Comparison of ENCODE assay signal across 15 cellular contexts in genomic region chrX:119676949-119677653, GRCh38. TPM values are rescaled to one million over a fixed set of nuclear protein-coding genes. Genes with fewer than 3 reads are reported as not detected.
DNase-seq lines count a peak whose midpoint lies in the region; ATAC-seq, FAIRE-seq and TF ChIP-seq lines count a peak whose summit lies in the region.
"Had no signal": no experiment of that assay in that cellular context is flagged by ENCODE, and none has a peak within 500 bp of the region (broad histone marks: within the 10 kb centered on the region; RNA-seq: fewer than 3 reads in every experiment).

No MANE protein-coding gene starts in this region.

- H3K27me3 ChIP-seq in BLaER1 treated with 17β-estradiol and CSF1 and Interleukin-3, amounts not matched to agents 10 nM and 100 nM, result no peaks in the 10 kb centered on the region
- H3K27me3 ChIP-seq in mammary epithelial cell (ENCODE audit: insufficient read depth, low read length) (no peaks in the 10 kb centered on the region), brain microvascular endothelial cell (replicated peaks) (no peaks in the 10 kb centered on the region)
- H3K27me3 ChIP-seq: SJSA1 had no signal

- peak overlapping the region; percentile 78 to 94 (median 87) for H3K4me2 ChIP-seq in BLaER1 treated with 17β-estradiol and CSF1 and Interleukin-3, amounts not matched to agents 10 nM and 100 nM
- no peak overlapping the region for H3K4me2 ChIP-seq in mammary epithelial cell (ENCODE audit: insufficient read depth, low read depth, low read length)

- DNase-seq in GM12892 (ENCODE audit: insufficient read length) (no peak), mammary epithelial cell (no peak), brain microvascular endothelial cell (no peak), GM13977 (ENCODE audit: low spot score) (no peak), NCI-H2029 treated with DMSO at 0.1 percent for 48 hours (lab: John Stamatoyannopoulos, UW) (no peak)
- DNase-seq in naive thymus-derived CD8-positive, alpha-beta T cell, result no peak
- DNase-seq: GF-D8, mesendoderm, NCI-H1436 treated with DMSO at 0.1 percent for 48 hours, NCI-H774, substantia nigra had no signal

- in situ Hi-C loops in mammary epithelial cell (cut with MboI; ENCODE audit: low sequenced_read_pairs in 2 of 2), result no loop called here
- in situ Hi-C loops in brain microvascular endothelial cell (cut with HindIII; ENCODE audit: low pct_ligation_motif_present, low sequenced_read_pairs), result no loop called here
- in situ Hi-C loops in GM13977 (cut with MboI; ENCODE audit: low pct_unique_long_range_greater_than_20kb, low sequenced_read_pairs, unreplicated experiment), result no loop called here

- no peaks in the 10 kb centered on the region for H3K9me3 Mint-ChIP-seq in activated naive CD8-positive, alpha-beta T cell (ENCODE audit: low read depth)
- H3K9me3 Mint-ChIP-seq in naive thymus-derived CD8-positive, alpha-beta T cell, result no peaks in the 10 kb centered on the region

- peaks cover 65% of the 10 kb centered on the region for H3K4me1 Mint-ChIP-seq in activated naive CD8-positive, alpha-beta T cell (ENCODE audit: low read depth)
- H3K4me1 Mint-ChIP-seq in naive thymus-derived CD8-positive, alpha-beta T cell, result peaks cover 21 to 70% (median 62%) of the 10 kb centered on the region in 4 donors

- peaks cover 71 to 99% (median 82%) of the 10 kb centered on the region in 10 experiments for H3K4me1 ChIP-seq in BLaER1 treated with 17β-estradiol and CSF1 and Interleukin-3, amounts not matched to agents 10 nM and 100 nM
- no peaks in the 10 kb centered on the region for H3K4me1 ChIP-seq in mammary epithelial cell (ENCODE audit: insufficient read depth, low read length)
- H3K4me1 ChIP-seq: SJSA1 had no signal

- POLR2A ChIA-PET in naive thymus-derived CD8-positive, alpha-beta T cell (lab: Charles Lee), result interaction anchor here (0.8 to 16.1 kb wide), 7 partner anchors 9 to 114 kb away, joined by 3 to 309 read pairs (median 4); partner anchors contain the start of genes RPL39 and SEPTIN6

- H2AFZ ChIP-seq in mammary epithelial cell (ENCODE audit: low read depth, low read length), result no peak overlapping the region

- 57% methylated on average over 8 of the region's 8 CpGs for WGBS in mammary epithelial cell (ENCODE audit: low coverage, missing lambda C conversion rate)

- peak; percentile 38 for FAIRE-seq in GM12892 (lab: Jason Lieb, UNC)
- FAIRE-seq: HepG2 had no signal

- peak overlapping the region in 9 of 11 experiments; percentile 64 to 89 (median 73); a peak in 18 of 22 replicates for H3K27ac ChIP-seq in BLaER1 treated with 17β-estradiol and CSF1 and Interleukin-3, amounts not matched to agents 10 nM and 100 nM
- no peak overlapping the region for H3K27ac ChIP-seq in mammary epithelial cell (ENCODE audit: insufficient read depth, low read depth, low read length)
- no peak overlapping the region for H3K27ac ChIP-seq in brain microvascular endothelial cell
- H3K27ac ChIP-seq: SJSA1 had no signal

- CTCF ChIA-PET in mammary epithelial cell (lab: Charles Lee; ENCODE audit: low non-redundant PET), result no interaction called here

- H3K4me3 Mint-ChIP-seq in activated naive CD8-positive, alpha-beta T cell, result peak overlapping the region; percentile 75
- peak overlapping the region; percentile 73 to 92 (median 86) for H3K4me3 Mint-ChIP-seq in naive thymus-derived CD8-positive, alpha-beta T cell

- no peak for TF ChIP-seq POLR2A in GM12892 (IDR thresholded peaks at IDR 0.05; ENCODE audit: low read depth, low read length)

- BruUV-seq in mammary epithelial cell (replicated peaks; lab: Mats Ljungman, UMichigan), result no TSS peak

- H3K27me3 Mint-ChIP-seq in activated naive CD8-positive, alpha-beta T cell, result no peaks in the 10 kb centered on the region
- no peaks in the 10 kb centered on the region for H3K27me3 Mint-ChIP-seq in naive thymus-derived CD8-positive, alpha-beta T cell

- TF ChIP-seq CTCF in mammary epithelial cell (conservative IDR thresholded peaks at IDR 0.05 in 1 of 2, IDR thresholded peaks at IDR 0.05 in 1 of 2; ENCODE audit: extremely low read depth in 1 of 2, insufficient read depth in 1 of 2, low read depth in 1 of 2, low read length in 2 of 2), result no peak
- TF ChIP-seq CTCF in brain microvascular endothelial cell (IDR thresholded peaks at IDR 0.05; ENCODE audit: low read depth, low read length, missing control alignments), result no peak
- TF ChIP-seq CTCF in GM13977 (IDR thresholded peaks at IDR 0.05; ENCODE audit: extremely low read depth, insufficient read depth, missing control alignments), result no peak

- peak overlapping the region in 6 of 10 experiments; percentile 25 to 54 (median 43); a peak in 9 of 20 replicates for H3K4me3 ChIP-seq in BLaER1 treated with 17β-estradiol and CSF1 and Interleukin-3, amounts not matched to agents 10 nM and 100 nM
- H3K4me3 ChIP-seq in mammary epithelial cell (replicated peaks in 1 of 3; ENCODE audit: insufficient read depth in 1 of 3, low read depth in 2 of 3, low read length in 3 of 3) (no peak overlapping the region), brain microvascular endothelial cell (ENCODE audit: low read depth, low read length) (no peak overlapping the region)
- H3K4me3 ChIP-seq: SJSA1 had no signal

- peaks cover 0 to 6% (median 0%) of the 10 kb centered on the region in 11 experiments; a peak in 1 of 22 replicates for H4K20me1 ChIP-seq in BLaER1 treated with 17β-estradiol and CSF1 and Interleukin-3, amounts not matched to agents 10 nM and 100 nM
- H4K20me1 ChIP-seq in mammary epithelial cell (ENCODE audit: insufficient read depth, low read length), result no peaks in the 10 kb centered on the region

- peaks cover 8 to 32% (median 24%) of the 10 kb centered on the region in 11 experiments; a peak in 20 of 22 replicates for H3K36me3 ChIP-seq in BLaER1 treated with 17β-estradiol and CSF1 and Interleukin-3, amounts not matched to agents 10 nM and 100 nM
- no peaks in the 10 kb centered on the region for H3K36me3 ChIP-seq in mammary epithelial cell (ENCODE audit: insufficient read depth, low read length)
- H3K36me3 ChIP-seq in brain microvascular endothelial cell (replicated peaks), result no peaks in the 10 kb centered on the region
- H3K36me3 ChIP-seq: SJSA1 had no signal

- dilution Hi-C loops in mammary epithelial cell (cut with HindIII; ENCODE audit: low sequenced_read_pairs), result no loop called here

- ATAC-seq in naive thymus-derived CD8-positive, alpha-beta T cell, result peak in 1 of 2 donors; percentile 8
- ATAC-seq: HepG2 had no signal

- peak overlapping the region; percentile 90 for H3K27ac Mint-ChIP-seq in activated naive CD8-positive, alpha-beta T cell
- peak overlapping the region; percentile 90 to 99 (median 95) for H3K27ac Mint-ChIP-seq in naive thymus-derived CD8-positive, alpha-beta T cell

- intact Hi-C loops in mammary epithelial cell (cut with micrococcal nuclease), result no loop called here

- H3K36me3 Mint-ChIP-seq in activated naive CD8-positive, alpha-beta T cell, result no peaks in the 10 kb centered on the region
- peaks cover 0 to 33% (median 0%) of the 10 kb centered on the region in 3 donors for H3K36me3 Mint-ChIP-seq in naive thymus-derived CD8-positive, alpha-beta T cell

- no peaks in the 10 kb centered on the region; a peak in 1 of 22 replicates for H3K9me3 ChIP-seq in BLaER1 treated with 17β-estradiol and CSF1 and Interleukin-3, amounts not matched to agents 10 nM and 100 nM (replicated peaks in 1 of 11)
- H3K9me3 ChIP-seq in mammary epithelial cell (replicated peaks; ENCODE audit: insufficient read depth, low read length), result peaks cover 3% of the 10 kb centered on the region
- H3K9me3 ChIP-seq: SJSA1 had no signal

- H3K9ac ChIP-seq in BLaER1 treated with 17β-estradiol and CSF1 and Interleukin-3, amounts not matched to agents 10 nM and 100 nM, result peak overlapping the region in 10 of 11 experiments; percentile 3 to 71 (median 64); a peak in 16 of 22 replicates
- H3K9ac ChIP-seq in mammary epithelial cell (ENCODE audit: insufficient read depth, low read length), result no peak overlapping the region

- no peaks in the 10 kb centered on the region for H3K79me2 ChIP-seq in mammary epithelial cell (ENCODE audit: insufficient read depth, low read length)

RNA-seq across cellular contexts. Expression of gene SEPTIN6, which starts 15.9 kb away (rescaled TPM):
- polyA plus RNA-seq in GM12892 (2012; ENCODE audit: missing spikeins), result 135 TPM
- 100 to 1,000 TPM; 234 to 235 TPM for total RNA-seq in naive thymus-derived CD8-positive, alpha-beta T cell
- polyA plus RNA-seq in naive thymus-derived CD8-positive, alpha-beta T cell, result 100 to 1,000 TPM; 161 to 269 (median 226) TPM
- 10 to 100 TPM in 1 of 2 donors, 1 to 10 TPM in 1; 8.5 to 11.4 TPM for total RNA-seq in mammary epithelial cell
- polyA plus RNA-seq in mammary epithelial cell, result 19.6 TPM
- polyA minus RNA-seq in mammary epithelial cell, result 4.5 TPM

Comparison
In these comparisons a context has a peak if more than half of its experiments do, and no peak if none do; other contexts are left out.
1. H3K27ac ChIP-seq: peak in BLaER1 treated with 17β-estradiol and CSF1 and Interleukin-3, amounts not matched to agents 10 nM and 100 nM (9 of 11); none in mammary epithelial cell (single experiment) and brain microvascular endothelial cell (single experiment).
2. H3K4me3 ChIP-seq: peak in BLaER1 treated with 17β-estradiol and CSF1 and Interleukin-3, amounts not matched to agents 10 nM and 100 nM (6 of 10); none in mammary epithelial cell (0 of 3) and brain microvascular endothelial cell (single experiment).
3. RNA of gene SEPTIN6, which starts 15.9 kb away (total RNA-seq): 234 to 235 TPM in naive thymus-derived CD8-positive, alpha-beta T cell; 8.5 to 11.4 TPM in mammary epithelial cell; every median in the first group is over 10 times any median in the second.